Comparison of ENCODE assay signal across 19 cellular contexts in genomic region chr10:97538839-97539238, GRCh38. TPM values are rescaled to one million over a fixed set of nuclear protein-coding genes. Genes with fewer than 3 reads are reported as not detected.
A peak's percentile ranks its signal among the peaks of the same experiment; 100 is the strongest.
DNase-seq lines count a peak whose midpoint lies in the region; ATAC-seq and FAIRE-seq lines count a peak whose summit lies in the region.
"Had no signal": no experiment of that assay in that cellular context is flagged by ENCODE, and none has a peak within 500 bp of the region (broad histone marks: within the 10 kb centered on the region; RNA-seq: fewer than 3 reads in every experiment).

No MANE protein-coding gene starts in this region.

- H3K9me3 ChIP-seq in GM23248 (ENCODE audit: low read depth): no peaks in the 10 kb centered on the region
- H3K9me3 ChIP-seq in adipocyte (ENCODE audit: control insufficient read depth, low read length): no peaks in the 10 kb centered on the region
- no peaks in the 10 kb centered on the region for H3K9me3 ChIP-seq in skeletal muscle satellite cell (replicated peaks; ENCODE audit: low read length)
- H3K9me3 ChIP-seq in small intestine (ENCODE audit: control insufficient read depth, low read depth): no peaks in the 10 kb centered on the region
- H3K9me3 ChIP-seq: pancreas, Peyer's patch had no signal

- H3K27ac ChIP-seq in GM23248: peak overlapping the region; percentile 98
- no peak overlapping the region for H3K27ac ChIP-seq in small intestine (ENCODE audit: low read depth in 1 of 2, low read length in 1 of 2)
- H3K27ac ChIP-seq: pancreas, Peyer's patch had no signal

- H2AFZ ChIP-seq in GM23248: peak overlapping the region; percentile 33

- FAIRE-seq in small intestine (lab: Jason Lieb, UNC): no peak
- FAIRE-seq: bronchial epithelial cell, frontal cortex, pancreas had no signal

- H3K4me1 ChIP-seq in GM23248 (ENCODE audit: insufficient read depth) (peaks cover 60% of the 10 kb centered on the region), adipocyte (ENCODE audit: control insufficient read depth, insufficient read depth, low read length) (peaks cover 57% of the 10 kb centered on the region), skeletal muscle satellite cell (ENCODE audit: control insufficient read depth, insufficient read depth, low read length) (peaks cover 56% of the 10 kb centered on the region), small intestine (ENCODE audit: control insufficient read depth in 2 of 2, insufficient read depth in 1 of 2, low read depth in 1 of 2, low read length in 1 of 2) (peaks cover 0 to 5% of the 10 kb centered on the region in 2 donors)

- in situ Hi-C loops in GM23248 (cut with MboI): no loop called here

- DNase-seq in GM23248 (peak; percentile 17), adipocyte (ENCODE audit: low read depth) (no peak), kidney glomerular epithelial cell (lab: John Stamatoyannopoulos, UW) (peak; percentile 75), HPDE6-E6E7 (ENCODE audit: extremely low spot score) (no peak), small intestine (no peak), GM19238 (ENCODE audit: insufficient read length, low spot score) (no peak)
- DNase-seq: activated CD4-positive, alpha-beta T cell treated with anti-CD3 and anti-CD28 coated beads for 1 hour; activated naive CD4-positive, alpha-beta T cell treated with Interleukin-2 at 50 U/mL for 16 hours; AML-193; effector memory CD8-positive, alpha-beta T cell; NCI-H526 treated with DMSO at 0.1 percent for 48 hours; Peyer's patch had no signal

- no peaks in the 10 kb centered on the region for H3K27me3 ChIP-seq in GM23248 (replicated peaks; ENCODE audit: insufficient read depth)
- no peaks in the 10 kb centered on the region for H3K27me3 ChIP-seq in adipocyte (replicated peaks; ENCODE audit: control insufficient read depth, insufficient read depth, low read length)
- no peaks in the 10 kb centered on the region for H3K27me3 ChIP-seq in skeletal muscle satellite cell (ENCODE audit: control insufficient read depth, insufficient read depth, low read length)
- H3K27me3 ChIP-seq in small intestine (ENCODE audit: control insufficient read depth in 2 of 2, insufficient read depth in 2 of 2, low read length in 2 of 2): no peaks in the 10 kb centered on the region
- H3K27me3 ChIP-seq: pancreas, Peyer's patch had no signal

- H3K4me2 ChIP-seq in GM23248 (ENCODE audit: unreplicated experiment) (peak overlapping the region; percentile 22), skeletal muscle satellite cell (ENCODE audit: low read length) (peak overlapping the region; percentile 15)

- H3K79me2 ChIP-seq in GM23248 (ENCODE audit: insufficient read depth): peaks cover 52% of the 10 kb centered on the region

- WGBS in GM23248 (ENCODE audit: low coverage in 1 of 2, low lambda C conversion rate in 2 of 2, missing lambda C conversion rate in 2 of 2), 2 experiments: 84 to 85% methylated on average over 4 of the region's 4 CpGs
- WGBS in small intestine, 3 donors: 86 to 98% (median 91%) methylated on average over 4 of the region's 4 CpGs

- H4K20me1 ChIP-seq in GM23248 (ENCODE audit: insufficient read depth): no peaks in the 10 kb centered on the region

- no peak overlapping the region for H3K4me3 ChIP-seq in GM23248
- H3K4me3 ChIP-seq in adipocyte (ENCODE audit: low read length): no peak overlapping the region
- H3K4me3 ChIP-seq in skeletal muscle satellite cell (ENCODE audit: low read length): no peak overlapping the region
- no peak overlapping the region for H3K4me3 ChIP-seq in small intestine (ENCODE audit: low read depth in 1 of 2, low read length in 2 of 2)
- H3K4me3 ChIP-seq: pancreas, Peyer's patch had no signal

- peaks cover 51% of the 10 kb centered on the region for H3F3A ChIP-seq in GM23248 (ENCODE audit: insufficient read depth)

- ATAC-seq in GM21381 (IDR thresholded peaks at IDR 0.05; ENCODE audit: unreplicated experiment): no peak
- ATAC-seq: effector memory CD8-positive, alpha-beta T cell; pancreas had no signal

- H3K9ac ChIP-seq in GM23248 (0 out of 2 replicates have a peak overlapping the region, but pooled peaks have one; percentile 36), adipocyte (ENCODE audit: low read length) (peak overlapping the region; percentile 67), skeletal muscle satellite cell (ENCODE audit: low read depth, low read length) (no peak overlapping the region)

- H3K9me2 ChIP-seq in GM23248 (ENCODE audit: insufficient read depth): no peaks in the 10 kb centered on the region

- H3K36me3 ChIP-seq in GM23248 (ENCODE audit: low read depth) (no peaks in the 10 kb centered on the region), adipocyte (ENCODE audit: control insufficient read depth, insufficient read depth, low read length, severe bottlenecking) (no peaks in the 10 kb centered on the region), skeletal muscle satellite cell (ENCODE audit: insufficient read depth, low read length) (no peaks in the 10 kb centered on the region), small intestine (ENCODE audit: control insufficient read depth in 2 of 2, insufficient read depth in 2 of 2, low read length in 2 of 2) (no peaks in the 10 kb centered on the region)
- H3K36me3 ChIP-seq: pancreas, Peyer's patch had no signal

RNA-seq across cellular contexts. Expression of gene ANKRD2, which starts 33.7 kb away (rescaled TPM):
- not detected in 2 replicates for total RNA-seq in GM23248 (2014; rRNA removed; shearing (Covaris generic))
- polyA plus RNA-seq in GM23248 (2016; fragmentation: Nextera tagmentation; extraction: Ambion mirVana) (not detected in 2 replicates), small intestine (1 to 10 TPM in 2 of 3 donors, under 1 TPM in 1; 0.04 to 8.6 (median 3.8) TPM)
- 0.87 and 1.5 TPM in 2 replicates for total RNA-seq in skeletal muscle satellite cell (2012; rRNA removed)
- total RNA-seq: frontal cortex; Peyer's patch; subcutaneous adipose tissue; T-helper 1 cell treated with Interleukin-12 subunit alpha and Interleukin-12 subunit beta and Interleukin-4 antibody, amounts not matched to agents 30 ng/mL and 1 ng/mL, for 36 hours had no signal

RNA-seq across cellular contexts. Expression of gene UBTD1, which starts 40.1 kb away (rescaled TPM):
- total RNA-seq in GM23248 (2014; rRNA removed; shearing (Covaris generic)): 16.2 and 20.8 TPM in 2 replicates
- polyA plus RNA-seq in GM23248 (2016; fragmentation: Nextera tagmentation; extraction: Ambion mirVana) (27.2 and 29.8 TPM in 2 replicates), small intestine (1 to 10 TPM; 1.1 to 7.6 (median 7.0) TPM)
- total RNA-seq in skeletal muscle satellite cell (2012; rRNA removed): 20.0 and 23.2 TPM in 2 replicates

RNA-seq across cellular contexts. Expression of gene MMS19, which starts 40.6 kb away (rescaled TPM):
- total RNA-seq in GM23248 (2014; rRNA removed; shearing (Covaris generic)): 89.7 and 116 TPM in 2 replicates
- polyA plus RNA-seq in GM23248 (2016; fragmentation: Nextera tagmentation; extraction: Ambion mirVana): 40.0 and 40.6 TPM in 2 replicates
- total RNA-seq in skeletal muscle satellite cell (2012; rRNA removed): 70.6 and 74.3 TPM in 2 replicates
- 10 to 100 TPM; 44.7 to 51.9 (median 49.2) TPM for polyA plus RNA-seq in small intestine

RNA-seq across cellular contexts. Expression of gene HOGA1, which starts 45.4 kb away (rescaled TPM):
- total RNA-seq in GM23248 (2014; rRNA removed; shearing (Covaris generic)): 0.22 TPM in 1 of 2 replicates, not detected in the other
- polyA plus RNA-seq in GM23248 (2016; fragmentation: Nextera tagmentation; extraction: Ambion mirVana) (0.13 and 0.28 TPM in 2 replicates), small intestine (under 1 TPM; 0.45 to 0.81 (median 0.51) TPM)
- 1.0 and 1.5 TPM in 2 replicates for total RNA-seq in skeletal muscle satellite cell (2012; rRNA removed)
- total RNA-seq: T-helper 1 cell treated with Interleukin-12 subunit alpha and Interleukin-12 subunit beta and Interleukin-4 antibody, amounts not matched to agents 30 ng/mL and 1 ng/mL, for 36 hours had no signal

RNA-seq across cellular contexts. Expression of gene C10orf62, which starts 50.7 kb away (rescaled TPM):
- total RNA-seq in GM23248 (2014; rRNA removed; shearing (Covaris generic)): not detected in 2 replicates
- polyA plus RNA-seq in GM23248 (2016; fragmentation: Nextera tagmentation; extraction: Ambion mirVana) (not detected in 2 replicates), small intestine (not detected)
- 0.22 and 0.76 TPM in 2 replicates for total RNA-seq in skeletal muscle satellite cell (2012; rRNA removed)
- total RNA-seq: frontal cortex; Peyer's patch; T-helper 1 cell treated with Interleukin-12 subunit alpha and Interleukin-12 subunit beta and Interleukin-4 antibody, amounts not matched to agents 30 ng/mL and 1 ng/mL, for 36 hours had no signal

Comparison
In these comparisons a context has a peak if more than half of its experiments do, and no peak if none do; other contexts are left out.
1. DNase-seq: peak in GM23248 (single experiment) and kidney glomerular epithelial cell (single experiment); none in adipocyte (single experiment), HPDE6-E6E7 (single experiment), small intestine (single experiment) and GM19238 (single experiment).